In genomic region chr2:54588244-54588899, GRCh38 we compare ENCODE assay signal across 10 cellular contexts.
A peak's percentile ranks its signal among the peaks of the same experiment; 100 is the strongest.
DNase-seq lines count a peak whose midpoint lies in the region; ATAC-seq and TF ChIP-seq lines count a peak whose summit lies in the region.
"Had no signal": no experiment of that assay in that cellular context is flagged by ENCODE, and none has a peak within 500 bp of the region (broad histone marks: within the 10 kb centered on the region; RNA-seq: fewer than 3 reads in every experiment).

No MANE protein-coding gene starts in this region.

- peaks cover 4% of the 10 kb centered on the region for H3K36me3 Mint-ChIP-seq in activated T-cell treated with anti-CD3 and anti-CD28 coated beads, Interleukin-2, amount 50 U/mL, for 4 hours (ENCODE audit: insufficient read depth)
- H3K36me3 Mint-ChIP-seq in central memory CD8-positive, alpha-beta T cell (ENCODE audit: insufficient read depth): peaks cover 12% of the 10 kb centered on the region

- H3K27me3 Mint-ChIP-seq in activated T-cell treated with anti-CD3 and anti-CD28 coated beads, Interleukin-2, amount 50 U/mL, for 4 hours (ENCODE audit: low read depth): no peaks in the 10 kb centered on the region
- H3K27me3 Mint-ChIP-seq in central memory CD8-positive, alpha-beta T cell: no peaks in the 10 kb centered on the region

- no peaks in the 10 kb centered on the region for H3K9me3 ChIP-seq in spleen

- H3K9me3 Mint-ChIP-seq in activated T-cell treated with anti-CD3 and anti-CD28 coated beads, Interleukin-2, amount 50 U/mL, for 4 hours: no peaks in the 10 kb centered on the region
- no peaks in the 10 kb centered on the region for H3K9me3 Mint-ChIP-seq in central memory CD8-positive, alpha-beta T cell

- H3K4me1 Mint-ChIP-seq in activated T-cell treated with anti-CD3 and anti-CD28 coated beads, Interleukin-2, amount 50 U/mL, for 4 hours (ENCODE audit: low read depth): peaks cover 90% of the 10 kb centered on the region
- peaks cover 75% of the 10 kb centered on the region for H3K4me1 Mint-ChIP-seq in central memory CD8-positive, alpha-beta T cell

- H3K36me3 ChIP-seq in spleen: peaks cover 0 to 13% (median 0%) of the 10 kb centered on the region in 6 donors

- TF ChIP-seq POLR2A in spleen (IDR thresholded peaks at IDR 0.05): no peak

- DNase-seq in activated T-cell treated with anti-CD3 and anti-CD28 coated beads, Interleukin-2, amount 50 U/mL, for 4 hours: no peak
- DNase-seq in activated T-cell treated with anti-CD3 and anti-CD28 coated beads, Interleukin-2, amount 50 U/mL, for 48 hours: no peak
- no peak for DNase-seq in central memory CD8-positive, alpha-beta T cell (ENCODE audit: low spot score in 2 of 2)
- DNase-seq in spleen: no peak
- no peak for DNase-seq in activated effector memory CD4-positive, alpha-beta T cell treated with anti-CD3 and anti-CD28 coated beads, Interleukin-2, amount 50 U/mL, for 16 hours
- no peak for DNase-seq in D341Med (ENCODE audit: low spot score)
- no peak for DNase-seq in NCI-H1092 (lab: John Stamatoyannopoulos, UW)
- DNase-seq: KG1, small intestine had no signal

- ATAC-seq in activated T-cell treated with anti-CD3 and anti-CD28 coated beads, Interleukin-2, amount 50 U/mL, for 4 hours: no peak
- peak; percentile 25 for ATAC-seq in HG03378 (IDR thresholded peaks at IDR 0.05; ENCODE audit: unreplicated experiment)
- no peak for ATAC-seq in central memory CD8-positive, alpha-beta T cell (replicated peaks; ENCODE audit: extremely low read depth, poor library complexity, severe bottlenecking)

- H3K4me1 ChIP-seq in spleen: peaks cover 71 to 100% (median 93%) of the 10 kb centered on the region in 6 donors

- 19 to 55% (median 38%) methylated on average over 1 of the region's 1 CpG for WGBS in spleen, 5 donors

- peak overlapping the region; percentile 49 to 88 (median 82) for H3K27ac ChIP-seq in spleen

- H3K4me3 Mint-ChIP-seq in activated T-cell treated with anti-CD3 and anti-CD28 coated beads, Interleukin-2, amount 50 U/mL, for 4 hours: peak overlapping the region; percentile 33
- peak overlapping the region; percentile 42 for H3K4me3 Mint-ChIP-seq in central memory CD8-positive, alpha-beta T cell

- H3K27me3 ChIP-seq in spleen (replicated peaks in 1 of 7): no peaks in the 10 kb centered on the region

- intact Hi-C loops in spleen (cut with DNase I; ENCODE audit: low total_unique reads): no loop called here

- no peak overlapping the region for H3K4me3 ChIP-seq in spleen

- peak overlapping the region; percentile 76 for H3K27ac Mint-ChIP-seq in central memory CD8-positive, alpha-beta T cell (ENCODE audit: low read depth)

- TF ChIP-seq CTCF in spleen (IDR thresholded peaks at IDR 0.05 in 8 of 11, conservative IDR thresholded peaks at IDR 0.05 in 3 of 11): no peak
